ENCODE assay signal across 1 cellular context in genomic region chr12:102939670-102940222, GRCh38.
TF ChIP-seq lines count a peak whose summit lies in the region.

No MANE protein-coding gene starts in this region.

TF ChIP-seq in WTC11, 78 proteins besides CTCF, POLR2A, EP300 and RAD21 (continued from another document):
- TF ChIP-seq FOXP4 (CRISPR knock-in tag; IDR thresholded peaks at IDR 0.05) (no peak), ZSCAN18 (CRISPR knock-in tag; IDR thresholded peaks at IDR 0.05) (no peak)
